Comparison of ENCODE assay signal across 6 cellular contexts in genomic region chr19:58166268-58166667, GRCh38.
"Had no signal": no experiment of that assay in that cellular context is flagged by ENCODE, and none has a peak within 500 bp of the region (broad histone marks: within the 10 kb centered on the region; RNA-seq: fewer than 3 reads in every experiment).

No MANE protein-coding gene starts in this region.

- H3K4me1 ChIP-seq: HAP-1 had no signal

- H3K27ac Mint-ChIP-seq: GM23338, IgD-negative memory B cell had no signal

- H2AFZ ChIP-seq: GM23338 had no signal

- ATAC-seq: GM23338, HCT116 had no signal

- H3K4me2 ChIP-seq: GM23338 had no signal

- FAIRE-seq: HTR-8/SVneo had no signal

- H3K4me3 Mint-ChIP-seq: GM23338, IgD-negative memory B cell had no signal

- H3K4me1 Mint-ChIP-seq: GM23338, IgD-negative memory B cell had no signal

- H3K36me3 ChIP-seq: HAP-1 had no signal

- H3K27me3 Mint-ChIP-seq: IgD-negative memory B cell had no signal

- H3K4me3 ChIP-seq: GM23338, HAP-1 had no signal

- DNase-seq: H7 had no signal
